1 cellular context compared by ENCODE assay signal in genomic region chr2:238160206-238161129, GRCh38.
TF ChIP-seq lines count a peak whose summit lies in the region.

No MANE protein-coding gene starts in this region.

TF ChIP-seq in HCT116, 20 proteins besides CTCF, POLR2A, EP300 and RAD21 (continued from another document):
- TF ChIP-seq EZH2phosphoT487 (IDR thresholded peaks at IDR 0.05; ENCODE audit: borderline replicate concordance) (no peak), CBX3 (IDR thresholded peaks at IDR 0.05; ENCODE audit: low read depth) (no peak), REST (IDR thresholded peaks at IDR 0.05; ENCODE audit: low read depth) (no peak), SIN3A (IDR thresholded peaks at IDR 0.05; ENCODE audit: low read depth) (no peak), MAX (IDR thresholded peaks at IDR 0.05) (no peak), ZFX (IDR thresholded peaks at IDR 0.05) (no peak), ATF3 (IDR thresholded peaks at IDR 0.05) (no peak)
TF ChIP-seq in HCT116: peak in this region for 0.
